Comparison of ENCODE assay signal across 8 cellular contexts in genomic region chr17:81976332-81977210, GRCh38. TPM values are rescaled to one million over a fixed set of nuclear protein-coding genes. Genes with fewer than 3 reads are reported as not detected.
DNase-seq lines count a peak whose midpoint lies in the region; ATAC-seq, FAIRE-seq and TF ChIP-seq lines count a peak whose summit lies in the region.

No MANE protein-coding gene starts in this region.

- H3K36me3 ChIP-seq in GM06990 (ENCODE audit: control insufficient read depth, insufficient read depth, low read length) = no peaks in the 10 kb centered on the region; the same call in none of the 2 replicates

- TF ChIP-seq CTCF in GM06990 (IDR thresholded peaks at IDR 0.05; ENCODE audit: insufficient read depth, low read length, poor library complexity, severe bottlenecking) = no peak
- TF ChIP-seq CTCF in MCF 10A (IDR thresholded peaks at IDR 0.05; ENCODE audit: unreplicated experiment) = no peak

- H3K4me3 Mint-ChIP-seq in MCF 10A (ENCODE audit: unreplicated experiment) = peak overlapping the region; percentile 97

- H3K4me1 Mint-ChIP-seq in MCF 10A (ENCODE audit: insufficient read depth, unreplicated experiment) = peaks cover 19% of the 10 kb centered on the region

- no peaks in the 10 kb centered on the region for H3K27me3 Mint-ChIP-seq in MCF 10A (ENCODE audit: insufficient read depth, unreplicated experiment)

- ATAC-seq in HG03196 (IDR thresholded peaks at IDR 0.05; ENCODE audit: unreplicated experiment) (peak; percentile 8), HG03565 (IDR thresholded peaks at IDR 0.05; ENCODE audit: unreplicated experiment) (no peak)

- POLR2A ChIA-PET in MCF 10A (lab: Yijun Ruan, JAX) = interaction anchor here (0.7 to 1.7 kb wide), 9 partner anchors 8 to 59 kb away, joined by 3 to 10 read pairs (median 4); partner anchors contain the start of genes CENPX, LRRC45 and SIRT7

- intact Hi-C loops in MCF 10A (cut with micrococcal nuclease) = loop anchor here (2.0 kb wide), 1 partner anchor 26 kb away; no protein-coding TSS in a partner anchor

- no peaks in the 10 kb centered on the region for H3K9me3 Mint-ChIP-seq in MCF 10A (ENCODE audit: unreplicated experiment)

- H3K36me3 Mint-ChIP-seq in MCF 10A (ENCODE audit: insufficient read depth, unreplicated experiment) = peaks cover 8% of the 10 kb centered on the region

- H3K27ac Mint-ChIP-seq in MCF 10A (ENCODE audit: low read depth, unreplicated experiment) = peak overlapping the region; percentile 88

- H3K4me3 ChIP-seq in GM06990 (replicated peaks; ENCODE audit: low read depth, low read length) = peak overlapping the region; percentile 85

- no peak for FAIRE-seq in RCC 7860 (lab: Jason Lieb, UNC)

- TSS peak; percentile 22 for BruUV-seq in MCF 10A (replicated peaks; lab: Mats Ljungman, UMichigan)

- H3K27me3 ChIP-seq in GM06990 (replicated peaks; ENCODE audit: control insufficient read depth, insufficient read depth, low read length) = no peaks in the 10 kb centered on the region

- DNase-seq in GM06990 (ENCODE audit: extremely low read depth, insufficient read length) (peak; percentile 46), RCC 7860 (ENCODE audit: low spot score) (peak; percentile 44), MCF 10A (ENCODE audit: unreplicated experiment) (no peak), left kidney (ENCODE audit: low read depth, low spot score) (peak; percentile 61), NCI-H446 treated with DMSO at 0.1 percent for 48 hours (lab: John Stamatoyannopoulos, UW) (no peak)
- peak; percentile 42 to 49 for DNase-seq in stimulated activated CD4-positive, alpha-beta T cell treated with anti-CD3 and anti-CD28 coated beads, Interleukin-4, amount 100 ng/mL, for 4 hours

- CTCF ChIA-PET in MCF 10A (lab: Yijun Ruan, JAX) = interaction anchor here (0.6 to 0.7 kb wide), 2 partner anchors 16 to 28 kb away, joined by 3 read pairs; no protein-coding TSS in a partner anchor

RNA-seq across cellular contexts. Expression of gene ASPSCR1, which starts 0.9 kb away (rescaled TPM):
- total RNA-seq in MCF 10A (2022) = 24.9 and 29.7 TPM in 2 replicates

RNA-seq across cellular contexts. Expression of gene NOTUM, which starts 15.6 kb away (rescaled TPM):
- not detected in 2 replicates for total RNA-seq in MCF 10A (2022)

RNA-seq across cellular contexts. Expression of gene MYADML2, which starts 29.5 kb away (rescaled TPM):
- total RNA-seq in MCF 10A (2022) = not detected in 2 replicates

RNA-seq across cellular contexts. Expression of gene PYCR1, which starts 39.5 kb away (rescaled TPM):
- 151 and 154 TPM in 2 replicates for total RNA-seq in MCF 10A (2022)

RNA-seq across cellular contexts. Expression of gene CENPX, which starts 46.1 kb away (rescaled TPM):
- total RNA-seq in MCF 10A (2022) = 27.6 and 35.6 TPM in 2 replicates

Comparison
In these comparisons a context has a peak if more than half of its experiments do, and no peak if none do; other contexts are left out.
1. DNase-seq: peak in GM06990 (single experiment), RCC 7860 (single experiment), left kidney (single experiment) and stimulated activated CD4-positive, alpha-beta T cell treated with anti-CD3 and anti-CD28 coated beads, Interleukin-4, amount 100 ng/mL, for 4 hours (2 of 2); none in MCF 10A (single experiment) and NCI-H446 treated with DMSO at 0.1 percent for 48 hours (single experiment).